Comparison of ENCODE assay signal across 11 cellular contexts in the genomic region with DNA sequence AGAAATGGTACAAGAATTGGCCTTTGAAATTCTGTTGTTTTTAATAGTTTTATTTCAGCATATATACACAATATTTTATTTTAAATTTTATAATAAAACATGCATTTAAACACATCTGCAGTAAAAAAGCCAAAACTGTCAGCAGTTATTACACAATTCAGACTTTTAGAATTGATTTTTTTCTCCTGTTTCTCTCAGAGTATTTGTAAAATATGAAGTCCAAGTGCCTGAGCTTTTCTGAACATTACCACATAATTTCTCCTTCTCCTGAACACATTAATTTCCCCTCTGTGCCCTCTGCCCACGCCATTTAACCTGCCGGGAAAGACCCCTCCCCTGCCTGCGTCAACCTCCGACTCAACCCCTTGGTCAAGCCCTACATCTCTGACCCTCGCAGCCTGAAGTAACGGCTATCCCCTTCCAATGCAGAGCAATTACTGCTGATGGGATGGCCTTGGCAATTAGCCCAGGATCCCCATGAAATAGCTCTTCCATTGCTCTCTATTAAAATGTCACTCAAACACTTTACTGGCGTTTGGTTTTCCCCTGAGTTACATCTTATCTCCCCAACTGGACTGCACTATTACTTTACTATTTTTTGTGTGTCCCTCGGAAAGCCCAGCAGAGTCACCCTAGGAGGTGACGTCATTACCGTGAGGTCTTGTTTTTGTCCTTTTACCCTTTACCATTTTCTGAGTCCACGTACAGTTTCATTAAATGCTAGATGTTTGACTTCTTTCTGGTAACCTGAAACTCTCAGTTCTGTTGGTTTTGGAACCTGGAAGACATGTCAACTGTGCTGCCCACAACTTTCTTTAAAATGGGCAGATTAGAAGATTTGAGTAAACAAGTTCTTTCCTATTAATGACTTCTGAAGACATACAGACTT.
A peak's percentile ranks its signal among the peaks of the same experiment; 100 is the strongest.
DNase-seq lines count a peak whose midpoint lies in the region; ATAC-seq, FAIRE-seq and TF ChIP-seq lines count a peak whose summit lies in the region.
"Had no signal": no experiment of that assay in that cellular context is flagged by ENCODE, and none has a peak within 500 bp of the region (broad histone marks: within the 10 kb centered on the region; RNA-seq: fewer than 3 reads in every experiment).

No MANE protein-coding gene starts in this region.

- no peaks in the 10 kb centered on the region for H3K36me3 ChIP-seq in muscle layer of duodenum (ENCODE audit: control insufficient read depth in 1 of 2, insufficient read depth in 2 of 2, low read length in 2 of 2)
- H3K36me3 ChIP-seq in MM.1S (replicated peaks; ENCODE audit: insufficient read depth, low read length), result no peaks in the 10 kb centered on the region
- H3K36me3 ChIP-seq: SJSA1 had no signal

- CTCF ChIA-PET in activated CD4-positive, alpha-beta memory T cell treated with anti-CD3 and anti-CD28 coated beads, Interleukin-2, amount 10 ng/mL, durations not matched to agents 7 days and 5 days (lab: Charles Lee), result no interaction called here

- DNase-seq in COR-L47 (lab: John Stamatoyannopoulos, UW) (peak; percentile 56), HTR-8/SVneo (ENCODE audit: insufficient read length, low spot score) (peak; percentile 29), SIG-M5 treated with dmso at 0.1 percent for 504 hours (lab: John Stamatoyannopoulos, UW; ENCODE audit: unreplicated experiment) (no peak), MM.1S (no peak), germinal center (ENCODE audit: low spot score) (no peak)
- DNase-seq in activated CD4-positive, alpha-beta memory T cell treated with anti-CD3 and anti-CD28 coated beads, Interleukin-2, amount 10 ng/mL, durations not matched to agents 7 days and 5 days, result no peak
- DNase-seq: activated CD4-positive, alpha-beta T cell treated with anti-CD3 and anti-CD28 coated beads, Interleukin-2, amount 50 U/mL, for 4 hours; NCI-H2081 treated with DMSO at 0.1 percent for 48 hours had no signal

- no peaks in the 10 kb centered on the region for H3K9me3 ChIP-seq in muscle layer of duodenum (ENCODE audit: control insufficient read depth in 1 of 2, low read length in 2 of 2)
- H3K9me3 ChIP-seq in MM.1S (replicated peaks; ENCODE audit: insufficient read depth, low read length), result no peaks in the 10 kb centered on the region
- H3K9me3 ChIP-seq: SJSA1 had no signal

- no peak overlapping the region for H3K9ac ChIP-seq in MM.1S (ENCODE audit: low read length)

- H3K27ac ChIP-seq in muscle layer of duodenum (ENCODE audit: low read length) (peak overlapping the region; percentile 30), MM.1S (ENCODE audit: low read length) (no peak overlapping the region)

- H3K79me2 ChIP-seq in MM.1S (ENCODE audit: low read length), result no peaks in the 10 kb centered on the region

- no peaks in the 10 kb centered on the region for H4K20me1 ChIP-seq in MM.1S (ENCODE audit: insufficient read depth, low read length)

- no peak for FAIRE-seq in HTR-8/SVneo (lab: Jason Lieb, UNC)

- H3K4me2 ChIP-seq in MM.1S (ENCODE audit: low read depth, low read length), result no peak overlapping the region

- POLR2A ChIA-PET in activated CD4-positive, alpha-beta memory T cell treated with anti-CD3 and anti-CD28 coated beads, Interleukin-2, amount 10 ng/mL, durations not matched to agents 7 days and 5 days (lab: Charles Lee), result interaction anchor here (1.0 to 1.1 kb wide), 2 partner anchors 10 to 146 kb away, joined by 3 to 4 read pairs; a partner anchor contains a TSS

- no peaks in the 10 kb centered on the region for H3K27me3 Mint-ChIP-seq in activated CD4-positive, alpha-beta memory T cell treated with anti-CD3 and anti-CD28 coated beads, Interleukin-2, amount 10 ng/mL, durations not matched to agents 7 days and 5 days

- peaks cover 0 to 16% of the 10 kb centered on the region in 2 donors for H3K4me1 ChIP-seq in muscle layer of duodenum (ENCODE audit: control insufficient read depth in 1 of 2, insufficient read depth in 2 of 2, low read length in 2 of 2)
- H3K4me1 ChIP-seq in MM.1S (ENCODE audit: low read length), result no peaks in the 10 kb centered on the region

- no peaks in the 10 kb centered on the region for H3K9me2 ChIP-seq in MM.1S (replicated peaks; ENCODE audit: insufficient read depth, low read length)

- no peaks in the 10 kb centered on the region for H3F3A ChIP-seq in MM.1S (ENCODE audit: insufficient read depth, low read length)

- H3K27me3 ChIP-seq in muscle layer of duodenum (ENCODE audit: low read depth, low read length) (no peaks in the 10 kb centered on the region), MM.1S (replicated peaks; ENCODE audit: insufficient read depth, low read length) (no peaks in the 10 kb centered on the region)
- H3K27me3 ChIP-seq: SJSA1 had no signal

- ATAC-seq in HG03460 (IDR thresholded peaks at IDR 0.05; ENCODE audit: unreplicated experiment), result no peak

- peaks cover 52% of the 10 kb centered on the region for H3K36me3 Mint-ChIP-seq in activated CD4-positive, alpha-beta memory T cell treated with anti-CD3 and anti-CD28 coated beads, Interleukin-2, amount 10 ng/mL, durations not matched to agents 7 days and 5 days (ENCODE audit: low read depth)

- H3K4me3 ChIP-seq in muscle layer of duodenum (ENCODE audit: low read depth in 1 of 2, low read length in 2 of 2) (no peak overlapping the region), MM.1S (ENCODE audit: low read length) (no peak overlapping the region)
- H3K4me3 ChIP-seq: SJSA1 had no signal

- no peak overlapping the region for H3K4me3 Mint-ChIP-seq in activated CD4-positive, alpha-beta memory T cell treated with anti-CD3 and anti-CD28 coated beads, Interleukin-2, amount 10 ng/mL, durations not matched to agents 7 days and 5 days

- no peaks in the 10 kb centered on the region for H3K9me3 Mint-ChIP-seq in activated CD4-positive, alpha-beta memory T cell treated with anti-CD3 and anti-CD28 coated beads, Interleukin-2, amount 10 ng/mL, durations not matched to agents 7 days and 5 days

- H2AFZ ChIP-seq in MM.1S (ENCODE audit: low read length), result no peak overlapping the region

- H3K4me1 Mint-ChIP-seq in activated CD4-positive, alpha-beta memory T cell treated with anti-CD3 and anti-CD28 coated beads, Interleukin-2, amount 10 ng/mL, durations not matched to agents 7 days and 5 days, result peaks cover 56% of the 10 kb centered on the region

- no peak for TF ChIP-seq CTCF in MM.1S (IDR thresholded peaks at IDR 0.05; ENCODE audit: low read length)

- H3K27ac Mint-ChIP-seq in activated CD4-positive, alpha-beta memory T cell treated with anti-CD3 and anti-CD28 coated beads, Interleukin-2, amount 10 ng/mL, durations not matched to agents 7 days and 5 days, result peak overlapping the region; percentile 36

Comparison
In these comparisons a context has a peak if more than half of its experiments do, and no peak if none do; other contexts are left out.
1. DNase-seq: peak in COR-L47 (single experiment) and HTR-8/SVneo (single experiment); none in activated CD4-positive, alpha-beta memory T cell treated with anti-CD3 and anti-CD28 coated beads, Interleukin-2, amount 10 ng/mL, durations not matched to agents 7 days and 5 days (single experiment), SIG-M5 treated with dmso at 0.1 percent for 504 hours (single experiment), MM.1S (single experiment) and germinal center (single experiment).